1 cellular context compared by ENCODE assay signal in the genomic region with DNA sequence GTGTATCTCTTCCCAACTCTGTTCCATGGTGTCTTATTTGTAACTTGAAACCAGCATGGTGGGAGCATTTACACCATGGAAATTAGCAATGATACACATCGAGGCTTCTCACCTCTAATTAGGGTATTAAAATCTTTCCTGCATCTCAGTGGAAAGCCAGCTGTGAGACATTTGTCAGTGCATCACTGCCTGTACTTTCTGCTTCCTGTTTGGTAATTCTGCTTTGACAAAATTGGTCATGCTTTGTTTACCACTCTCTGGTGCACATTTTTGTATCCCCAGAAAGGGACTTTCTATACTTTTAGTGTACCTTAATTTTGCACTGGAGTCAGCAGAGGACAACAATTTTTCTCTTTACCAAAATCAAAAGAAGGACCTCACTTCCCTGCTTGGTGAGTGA.
TF ChIP-seq lines count a peak whose summit lies in the region.

No MANE protein-coding gene starts in this region.

TF ChIP-seq in GM23338, 12 proteins besides CTCF, POLR2A, EP300 and RAD21:
- TF ChIP-seq, protein P1, sequence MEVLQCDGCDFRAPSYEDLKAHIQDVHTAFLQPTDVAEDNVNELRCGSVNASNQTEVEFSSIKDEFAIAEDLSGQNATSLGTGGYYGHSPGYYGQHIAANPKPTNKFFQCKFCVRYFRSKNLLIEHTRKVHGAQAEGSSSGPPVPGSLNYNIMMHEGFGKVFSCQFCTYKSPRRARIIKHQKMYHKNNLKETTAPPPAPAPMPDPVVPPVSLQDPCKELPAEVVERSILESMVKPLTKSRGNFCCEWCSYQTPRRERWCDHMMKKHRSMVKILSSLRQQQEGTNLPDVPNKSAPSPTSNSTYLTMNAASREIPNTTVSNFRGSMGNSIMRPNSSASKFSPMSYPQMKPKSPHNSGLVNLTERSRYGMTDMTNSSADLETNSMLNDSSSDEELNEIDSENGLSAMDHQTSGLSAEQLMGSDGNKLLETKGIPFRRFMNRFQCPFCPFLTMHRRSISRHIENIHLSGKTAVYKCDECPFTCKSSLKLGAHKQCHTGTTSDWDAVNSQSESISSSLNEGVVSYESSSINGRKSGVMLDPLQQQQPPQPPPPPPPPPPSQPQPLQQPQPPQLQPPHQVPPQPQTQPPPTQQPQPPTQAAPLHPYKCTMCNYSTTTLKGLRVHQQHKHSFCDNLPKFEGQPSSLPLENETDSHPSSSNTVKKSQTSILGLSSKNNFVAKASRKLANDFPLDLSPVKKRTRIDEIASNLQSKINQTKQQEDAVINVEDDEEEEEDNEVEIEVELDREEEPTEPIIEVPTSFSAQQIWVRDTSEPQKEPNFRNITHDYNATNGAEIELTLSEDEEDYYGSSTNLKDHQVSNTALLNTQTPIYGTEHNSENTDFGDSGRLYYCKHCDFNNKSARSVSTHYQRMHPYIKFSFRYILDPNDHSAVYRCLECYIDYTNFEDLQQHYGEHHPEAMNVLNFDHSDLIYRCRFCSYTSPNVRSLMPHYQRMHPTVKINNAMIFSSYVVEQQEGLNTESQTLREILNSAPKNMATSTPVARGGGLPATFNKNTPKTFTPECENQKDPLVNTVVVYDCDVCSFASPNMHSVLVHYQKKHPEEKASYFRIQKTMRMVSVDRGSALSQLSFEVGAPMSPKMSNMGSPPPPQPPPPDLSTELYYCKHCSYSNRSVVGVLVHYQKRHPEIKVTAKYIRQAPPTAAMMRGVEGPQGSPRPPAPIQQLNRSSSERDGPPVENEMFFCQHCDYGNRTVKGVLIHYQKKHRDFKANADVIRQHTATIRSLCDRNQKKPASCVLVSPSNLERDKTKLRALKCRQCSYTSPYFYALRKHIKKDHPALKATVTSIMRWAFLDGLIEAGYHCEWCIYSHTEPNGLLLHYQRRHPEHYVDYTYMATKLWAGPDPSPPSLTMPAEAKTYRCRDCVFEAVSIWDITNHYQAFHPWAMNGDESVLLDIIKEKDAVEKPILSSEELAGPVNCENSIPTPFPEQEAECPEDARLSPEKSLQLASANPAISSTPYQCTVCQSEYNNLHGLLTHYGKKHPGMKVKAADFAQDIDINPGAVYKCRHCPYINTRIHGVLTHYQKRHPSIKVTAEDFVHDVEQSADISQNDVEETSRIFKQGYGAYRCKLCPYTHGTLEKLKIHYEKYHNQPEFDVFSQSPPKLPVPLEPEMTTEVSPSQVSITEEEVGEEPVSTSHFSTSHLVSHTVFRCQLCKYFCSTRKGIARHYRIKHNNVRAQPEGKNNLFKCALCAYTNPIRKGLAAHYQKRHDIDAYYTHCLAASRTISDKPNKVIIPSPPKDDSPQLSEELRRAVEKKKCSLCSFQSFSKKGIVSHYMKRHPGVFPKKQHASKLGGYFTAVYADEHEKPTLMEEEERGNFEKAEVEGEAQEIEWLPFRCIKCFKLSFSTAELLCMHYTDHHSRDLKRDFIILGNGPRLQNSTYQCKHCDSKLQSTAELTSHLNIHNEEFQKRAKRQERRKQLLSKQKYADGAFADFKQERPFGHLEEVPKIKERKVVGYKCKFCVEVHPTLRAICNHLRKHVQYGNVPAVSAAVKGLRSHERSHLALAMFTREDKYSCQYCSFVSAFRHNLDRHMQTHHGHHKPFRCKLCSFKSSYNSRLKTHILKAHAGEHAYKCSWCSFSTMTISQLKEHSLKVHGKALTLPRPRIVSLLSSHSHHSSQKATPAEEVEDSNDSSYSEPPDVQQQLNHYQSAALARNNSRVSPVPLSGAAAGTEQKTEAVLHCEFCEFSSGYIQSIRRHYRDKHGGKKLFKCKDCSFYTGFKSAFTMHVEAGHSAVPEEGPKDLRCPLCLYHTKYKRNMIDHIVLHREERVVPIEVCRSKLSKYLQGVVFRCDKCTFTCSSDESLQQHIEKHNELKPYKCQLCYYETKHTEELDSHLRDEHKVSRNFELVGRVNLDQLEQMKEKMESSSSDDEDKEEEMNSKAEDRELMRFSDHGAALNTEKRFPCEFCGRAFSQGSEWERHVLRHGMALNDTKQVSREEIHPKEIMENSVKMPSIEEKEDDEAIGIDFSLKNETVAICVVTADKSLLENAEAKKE (CRISPR knock-in tag; IDR thresholded peaks at IDR 0.05) = no peak
- no peak for TF ChIP-seq STAT1 (IDR thresholded peaks at IDR 0.05; ENCODE audit: unreplicated experiment)
- TF ChIP-seq EZH2 (IDR thresholded peaks at IDR 0.05; ENCODE audit: low read depth, unreplicated experiment) = no peak
- TF ChIP-seq, protein P2, sequence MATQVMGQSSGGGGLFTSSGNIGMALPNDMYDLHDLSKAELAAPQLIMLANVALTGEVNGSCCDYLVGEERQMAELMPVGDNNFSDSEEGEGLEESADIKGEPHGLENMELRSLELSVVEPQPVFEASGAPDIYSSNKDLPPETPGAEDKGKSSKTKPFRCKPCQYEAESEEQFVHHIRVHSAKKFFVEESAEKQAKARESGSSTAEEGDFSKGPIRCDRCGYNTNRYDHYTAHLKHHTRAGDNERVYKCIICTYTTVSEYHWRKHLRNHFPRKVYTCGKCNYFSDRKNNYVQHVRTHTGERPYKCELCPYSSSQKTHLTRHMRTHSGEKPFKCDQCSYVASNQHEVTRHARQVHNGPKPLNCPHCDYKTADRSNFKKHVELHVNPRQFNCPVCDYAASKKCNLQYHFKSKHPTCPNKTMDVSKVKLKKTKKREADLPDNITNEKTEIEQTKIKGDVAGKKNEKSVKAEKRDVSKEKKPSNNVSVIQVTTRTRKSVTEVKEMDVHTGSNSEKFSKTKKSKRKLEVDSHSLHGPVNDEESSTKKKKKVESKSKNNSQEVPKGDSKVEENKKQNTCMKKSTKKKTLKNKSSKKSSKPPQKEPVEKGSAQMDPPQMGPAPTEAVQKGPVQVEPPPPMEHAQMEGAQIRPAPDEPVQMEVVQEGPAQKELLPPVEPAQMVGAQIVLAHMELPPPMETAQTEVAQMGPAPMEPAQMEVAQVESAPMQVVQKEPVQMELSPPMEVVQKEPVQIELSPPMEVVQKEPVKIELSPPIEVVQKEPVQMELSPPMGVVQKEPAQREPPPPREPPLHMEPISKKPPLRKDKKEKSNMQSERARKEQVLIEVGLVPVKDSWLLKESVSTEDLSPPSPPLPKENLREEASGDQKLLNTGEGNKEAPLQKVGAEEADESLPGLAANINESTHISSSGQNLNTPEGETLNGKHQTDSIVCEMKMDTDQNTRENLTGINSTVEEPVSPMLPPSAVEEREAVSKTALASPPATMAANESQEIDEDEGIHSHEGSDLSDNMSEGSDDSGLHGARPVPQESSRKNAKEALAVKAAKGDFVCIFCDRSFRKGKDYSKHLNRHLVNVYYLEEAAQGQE (IDR thresholded peaks at IDR 0.05; ENCODE audit: unreplicated experiment) = no peak
- TF ChIP-seq CREB1 (CRISPR knock-in tag; IDR thresholded peaks at IDR 0.05; ENCODE audit: low read depth) = no peak
- no peak for TF ChIP-seq NANOG (IDR thresholded peaks at IDR 0.05; ENCODE audit: borderline replicate concordance)
- TF ChIP-seq ZNF114 (CRISPR knock-in tag; IDR thresholded peaks at IDR 0.05) = no peak
- TF ChIP-seq, protein P3, sequence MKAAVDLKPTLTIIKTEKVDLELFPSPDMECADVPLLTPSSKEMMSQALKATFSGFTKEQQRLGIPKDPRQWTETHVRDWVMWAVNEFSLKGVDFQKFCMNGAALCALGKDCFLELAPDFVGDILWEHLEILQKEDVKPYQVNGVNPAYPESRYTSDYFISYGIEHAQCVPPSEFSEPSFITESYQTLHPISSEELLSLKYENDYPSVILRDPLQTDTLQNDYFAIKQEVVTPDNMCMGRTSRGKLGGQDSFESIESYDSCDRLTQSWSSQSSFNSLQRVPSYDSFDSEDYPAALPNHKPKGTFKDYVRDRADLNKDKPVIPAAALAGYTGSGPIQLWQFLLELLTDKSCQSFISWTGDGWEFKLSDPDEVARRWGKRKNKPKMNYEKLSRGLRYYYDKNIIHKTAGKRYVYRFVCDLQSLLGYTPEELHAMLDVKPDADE (IDR thresholded peaks at IDR 0.05) = no peak
- TF ChIP-seq EZH2phosphoT487 (IDR thresholded peaks at IDR 0.05; ENCODE audit: unreplicated experiment) = no peak
- TF ChIP-seq ZNF331 (CRISPR knock-in tag; IDR thresholded peaks at IDR 0.05; ENCODE audit: low read depth) = no peak
- TF ChIP-seq POLR2AphosphoS5 (IDR thresholded peaks at IDR 0.05; ENCODE audit: low read depth) = no peak
- TF ChIP-seq JUNB (IDR thresholded peaks at IDR 0.05; ENCODE audit: unreplicated experiment) = no peak
